In genomic region chr6:132087391-132087790, GRCh38 we compare ENCODE assay signal across 20 cellular contexts.
A peak's percentile ranks its signal among the peaks of the same experiment; 100 is the strongest.
DNase-seq lines count a peak whose midpoint lies in the region; ATAC-seq and TF ChIP-seq lines count a peak whose summit lies in the region.
"Had no signal": no experiment of that assay in that cellular context is flagged by ENCODE, and none has a peak within 500 bp of the region (broad histone marks: within the 10 kb centered on the region; RNA-seq: fewer than 3 reads in every experiment).

No MANE protein-coding gene starts in this region.

- H3K9ac ChIP-seq in neuronal stem cell (ENCODE audit: low read depth, low read length, poor library complexity): no peak overlapping the region

- no peak overlapping the region for H3K23ac ChIP-seq in neuronal stem cell (ENCODE audit: low read depth, low read length, poor library complexity)

- H3K36me3 ChIP-seq in neuronal stem cell (replicated peaks in 1 of 2; ENCODE audit: control insufficient read depth in 2 of 2, insufficient read depth in 2 of 2, low read length in 2 of 2) (no peaks in the 10 kb centered on the region), PC-9 (ENCODE audit: low read depth) (no peaks in the 10 kb centered on the region), mucosa of descending colon (ENCODE audit: low read depth) (no peaks in the 10 kb centered on the region)
- H3K36me3 ChIP-seq: heart left ventricle, neutrophil, suprapubic skin had no signal

- no peaks in the 10 kb centered on the region for H3K79me2 ChIP-seq in PC-9 (ENCODE audit: low read depth)

- CTCF ChIA-PET in PC-9 (lab: Charles Lee): no interaction called here

- peaks cover 4% of the 10 kb centered on the region for H3K27me3 Mint-ChIP-seq in activated naive CD8-positive, alpha-beta T cell treated with anti-CD3 and anti-CD28 coated beads for 36 hours
- H3K27me3 Mint-ChIP-seq: B cell had no signal

- H3K4me2 ChIP-seq in neuronal stem cell (ENCODE audit: insufficient read depth, low read length, poor library complexity, severe bottlenecking) (no peak overlapping the region), PC-9 (no peak overlapping the region)

- H3F3A ChIP-seq in PC-9 (ENCODE audit: insufficient read depth, low read depth): no peaks in the 10 kb centered on the region

- no peak overlapping the region for H2BK120ac ChIP-seq in neuronal stem cell (ENCODE audit: low read depth, low read length)

- DNase-seq in EL: peak; percentile 46
- peak; percentile 61 for DNase-seq in NCI-H226
- peak; percentile 23 for DNase-seq in epithelial cell of esophagus (ENCODE audit: low read depth)
- no peak for DNase-seq in neuronal stem cell (ENCODE audit: low spot score)
- no peak for DNase-seq in PC-9
- no peak for DNase-seq in activated naive CD8-positive, alpha-beta T cell treated with anti-CD3 and anti-CD28 coated beads for 36 hours
- no peak for DNase-seq in GOT3 (lab: John Stamatoyannopoulos, UW)
- no peak for DNase-seq in mucosa of descending colon
- DNase-seq: activated CD4-positive, CD25-positive, alpha-beta regulatory T cell; amygdala; heart left ventricle; NCI-H2171; NK-92 treated with Interleukin-12 subunit alpha and Interleukin-12 subunit beta, amount 100 ng/mL, for 24 hours; right cardiac atrium; stimulated activated CD4-positive, alpha-beta T cell treated with anti-CD3 and anti-CD28 coated beads, Interleukin-2, amount 100 ng/mL, for 24 hours had no signal

- H3K4me3 ChIP-seq in epithelial cell of esophagus (ENCODE audit: low read length) (no peak overlapping the region), neuronal stem cell (ENCODE audit: low read length in 2 of 2) (no peak overlapping the region), PC-9 (no peak overlapping the region), mucosa of descending colon (no peak overlapping the region)
- H3K4me3 ChIP-seq: coronary artery, heart left ventricle, suprapubic skin had no signal

- no peak for ATAC-seq in mucosa of descending colon
- ATAC-seq: heart left ventricle had no signal

- H3K4me1 ChIP-seq in neuronal stem cell (ENCODE audit: control insufficient read depth in 2 of 2, insufficient read depth in 1 of 2, low read depth in 1 of 2, low read length in 2 of 2): peaks cover 0 to 14% of the 10 kb centered on the region in 2 donors
- H3K4me1 ChIP-seq in PC-9 (replicated peaks; ENCODE audit: insufficient read depth): 0 out of 2 replicates have a peak, but pooled peaks cover 10% of the 10 kb centered on the region
- H3K4me1 ChIP-seq in mucosa of descending colon (ENCODE audit: low read depth): no peaks in the 10 kb centered on the region
- H3K4me1 ChIP-seq: suprapubic skin had no signal

- H4K20me1 ChIP-seq in PC-9 (ENCODE audit: insufficient read depth): no peaks in the 10 kb centered on the region

- peak overlapping the region; percentile 64 for H2AFZ ChIP-seq in neuronal stem cell (ENCODE audit: low read length)
- H2AFZ ChIP-seq in PC-9: no peak overlapping the region

- POLR2A ChIA-PET in PC-9 (lab: Charles Lee; ENCODE audit: unreplicated experiment): no interaction called here

- no peak overlapping the region for H2AK5ac ChIP-seq in neuronal stem cell (ENCODE audit: low read depth, low read length)

- no peak overlapping the region for H2BK12ac ChIP-seq in neuronal stem cell (ENCODE audit: low read length)

- intact Hi-C loops in PC-9 (cut with micrococcal nuclease; ENCODE audit: unreplicated experiment) (no loop called here), mucosa of descending colon (cut with DNase I, micrococcal nuclease) (no loop called here)

- no peaks in the 10 kb centered on the region for H3K79me1 ChIP-seq in neuronal stem cell (ENCODE audit: low read depth, low read length)

- peaks cover 0 to 4% of the 10 kb centered on the region in 2 donors for H3K9me3 ChIP-seq in neuronal stem cell (replicated peaks in 1 of 2; ENCODE audit: control insufficient read depth in 2 of 2, insufficient read depth in 1 of 2, low read depth in 1 of 2, low read length in 2 of 2)
- no peaks in the 10 kb centered on the region; the same call in 1 of the 2 replicates for H3K9me3 ChIP-seq in PC-9 (ENCODE audit: insufficient read depth, low read depth)
- H3K9me3 ChIP-seq in mucosa of descending colon: no peaks in the 10 kb centered on the region
- H3K9me3 ChIP-seq: neutrophil, suprapubic skin had no signal

- no peak overlapping the region for H4K91ac ChIP-seq in neuronal stem cell (ENCODE audit: low read depth, low read length, poor library complexity)

- H3K4ac ChIP-seq in neuronal stem cell (ENCODE audit: low read length): no peak overlapping the region

- no peak overlapping the region for H3K27ac ChIP-seq in neuronal stem cell (replicated peaks; ENCODE audit: low read length)
- H3K27ac ChIP-seq in PC-9: no peak overlapping the region
- H3K27ac ChIP-seq: coronary artery, heart left ventricle, neutrophil, suprapubic skin had no signal

- peaks cover 4% of the 10 kb centered on the region for H3K9me3 Mint-ChIP-seq in activated naive CD8-positive, alpha-beta T cell treated with anti-CD3 and anti-CD28 coated beads for 36 hours
- H3K9me3 Mint-ChIP-seq: activated T-helper 2 cell treated with anti-CD3 and anti-CD28 coated beads, Interferon-gamma antibody, Interleukin-2, Interleukin-4, amounts not matched to agents 10 μg/mL and 5 μg/mL and 100 μg/mL, durations not matched to agents 14 hours and 24 hours and 36 hours had no signal

- no peak overlapping the region for H4K8ac ChIP-seq in neuronal stem cell (ENCODE audit: low read depth, low read length)

- no peaks in the 10 kb centered on the region for H3K9me2 ChIP-seq in PC-9 (ENCODE audit: insufficient read depth)

- H3K27ac Mint-ChIP-seq in activated naive CD8-positive, alpha-beta T cell treated with anti-CD3 and anti-CD28 coated beads for 36 hours: no peak overlapping the region
- H3K27ac Mint-ChIP-seq: activated T-helper 2 cell treated with anti-CD3 and anti-CD28 coated beads, Interferon-gamma antibody, Interleukin-2, Interleukin-4, amounts not matched to agents 10 μg/mL and 5 μg/mL and 100 μg/mL, durations not matched to agents 14 hours and 24 hours and 36 hours; B cell had no signal

- no peaks in the 10 kb centered on the region for H3K4me1 Mint-ChIP-seq in activated naive CD8-positive, alpha-beta T cell treated with anti-CD3 and anti-CD28 coated beads for 36 hours

- H3K27me3 ChIP-seq in neuronal stem cell (ENCODE audit: control insufficient read depth in 3 of 3, insufficient read depth in 3 of 3, low read depth in 1 of 3, low read length in 3 of 3) (no peaks in the 10 kb centered on the region), PC-9 (ENCODE audit: insufficient read depth, low read depth) (no peaks in the 10 kb centered on the region)
- H3K27me3 ChIP-seq: heart left ventricle, neutrophil, suprapubic skin had no signal

- H3K36me3 Mint-ChIP-seq in activated naive CD8-positive, alpha-beta T cell treated with anti-CD3 and anti-CD28 coated beads for 36 hours: no peaks in the 10 kb centered on the region

- WGBS in neuronal stem cell (ENCODE audit: extremely low coverage in 2 of 2, insufficient read length in 2 of 2, insufficient replicate concordance in 1 of 2), 2 donors: no CpG with 5 or more reads among the region's 2 CpGs

- no TSS peak for BruUV-seq in PC-9 (replicated peaks; lab: Mats Ljungman, UMichigan)

- H3K4me3 Mint-ChIP-seq in activated naive CD8-positive, alpha-beta T cell treated with anti-CD3 and anti-CD28 coated beads for 36 hours: no peak overlapping the region
- H3K4me3 Mint-ChIP-seq: B cell had no signal

- no peak overlapping the region for H3K18ac ChIP-seq in neuronal stem cell (ENCODE audit: low read length)

- TF ChIP-seq CTCF in epithelial cell of esophagus (IDR thresholded peaks at IDR 0.05; ENCODE audit: insufficient read depth, low read depth, low read length, missing control alignments) (no peak), PC-9 (conservative IDR thresholded peaks at IDR 0.05) (no peak), mucosa of descending colon (IDR thresholded peaks at IDR 0.05) (no peak)

- no peak overlapping the region for H2BK15ac ChIP-seq in neuronal stem cell (ENCODE audit: low read length)

- no peak overlapping the region for H2BK5ac ChIP-seq in neuronal stem cell (ENCODE audit: low read length)

- H3K14ac ChIP-seq in neuronal stem cell (ENCODE audit: low read length): no peak overlapping the region

Comparison
In these comparisons a context has a peak if more than half of its experiments do, and no peak if none do; other contexts are left out.
1. DNase-seq: peak in EL (single experiment), NCI-H226 (single experiment) and epithelial cell of esophagus (single experiment); none in neuronal stem cell (single experiment), PC-9 (0 of 2), activated naive CD8-positive, alpha-beta T cell treated with anti-CD3 and anti-CD28 coated beads for 36 hours (single experiment), GOT3 (single experiment) and mucosa of descending colon (0 of 3).